Comparison of ENCODE assay signal across 24 cellular contexts in genomic region chr5:113181409-113181808, GRCh38.
A peak's percentile ranks its signal among the peaks of the same experiment; 100 is the strongest.
DNase-seq lines count a peak whose midpoint lies in the region; ATAC-seq and TF ChIP-seq lines count a peak whose summit lies in the region.
"Had no signal": no experiment of that assay in that cellular context is flagged by ENCODE, and none has a peak within 500 bp of the region (broad histone marks: within the 10 kb centered on the region; RNA-seq: fewer than 3 reads in every experiment).

No MANE protein-coding gene starts in this region.

- no peak overlapping the region for H3K4me3 Mint-ChIP-seq in stimulated activated effector memory CD8-positive, alpha-beta T cell treated with anti-CD3 and anti-CD28 coated beads, Interleukin-12 subunit alpha, Interleukin-12 subunit beta, amount 100 ng/mL, for 72 hours
- H3K4me3 Mint-ChIP-seq: CD4-positive, CD25-positive, alpha-beta regulatory T cell; IgD-negative memory B cell had no signal

- WGBS in mammary epithelial cell (ENCODE audit: low coverage, missing lambda C conversion rate), result 100% methylated on average over 1 of the region's 1 CpG

- DNase-seq in NCI-H2171 treated with DMSO at 0.1 percent for 48 hours (lab: John Stamatoyannopoulos, UW), result peak; percentile 50
- no peak for DNase-seq in NCI-H2171 (lab: John Stamatoyannopoulos, UW)
- no peak for DNase-seq in WERI-Rb-1
- no peak for DNase-seq in stimulated activated effector memory CD8-positive, alpha-beta T cell treated with anti-CD3 and anti-CD28 coated beads, Interleukin-12 subunit alpha, Interleukin-12 subunit beta, amount 100 ng/mL, for 72 hours (ENCODE audit: low spot score in 2 of 2)
- no peak for DNase-seq in DMS114 treated with DMSO at 0.1 percent for 48 hours (lab: John Stamatoyannopoulos, UW; ENCODE audit: unreplicated experiment)
- no peak for DNase-seq in mammary epithelial cell
- DNase-seq in NCI-H1105 treated with DMSO at 0.1 percent for 48 hours (lab: John Stamatoyannopoulos, UW), result no peak
- DNase-seq: 8988T; ACHN; CD4-positive, CD25-positive, alpha-beta regulatory T cell; COR-L47; DMS79 treated with DMSO at 0.1 percent for 48 hours; NCI-H1092 treated with DMSO at 0.1 percent for 48 hours; NCI-H1436 treated with DMSO at 0.1 percent for 48 hours; NCI-H187 treated with DMSO at 0.1 percent for 48 hours; NCI-H2227 treated with DMSO at 0.1 percent for 48 hours; SIG-M5 had no signal

- BruUV-seq in mammary epithelial cell (replicated peaks; lab: Mats Ljungman, UMichigan), result no TSS peak

- dilution Hi-C loops in mammary epithelial cell (cut with HindIII; ENCODE audit: low sequenced_read_pairs), result no loop called here

- H3K27ac ChIP-seq in WERI-Rb-1 (peak overlapping the region; percentile 90), mammary epithelial cell (ENCODE audit: insufficient read depth, low read depth, low read length) (no peak overlapping the region)
- H3K27ac ChIP-seq: HL-60, KMS-11, SK-N-MC had no signal

- CTCF ChIA-PET in mammary epithelial cell (lab: Charles Lee; ENCODE audit: low non-redundant PET), result no interaction called here

- H3K4me1 ChIP-seq in mammary epithelial cell (ENCODE audit: insufficient read depth, low read length), result peaks cover 11% of the 10 kb centered on the region

- H3K36me3 Mint-ChIP-seq in stimulated activated effector memory CD8-positive, alpha-beta T cell treated with anti-CD3 and anti-CD28 coated beads, Interleukin-12 subunit alpha, Interleukin-12 subunit beta, amount 100 ng/mL, for 72 hours, result no peaks in the 10 kb centered on the region
- H3K36me3 Mint-ChIP-seq: CD4-positive, CD25-positive, alpha-beta regulatory T cell had no signal

- intact Hi-C loops in mammary epithelial cell (cut with micrococcal nuclease), result no loop called here

- no peaks in the 10 kb centered on the region for H3K27me3 ChIP-seq in WERI-Rb-1 (ENCODE audit: insufficient read depth, low read depth, severe bottlenecking)
- H3K27me3 ChIP-seq in mammary epithelial cell (ENCODE audit: insufficient read depth, low read length), result no peaks in the 10 kb centered on the region
- H3K27me3 ChIP-seq: BE2C had no signal

- peaks cover 6% of the 10 kb centered on the region for H3K4me1 Mint-ChIP-seq in stimulated activated effector memory CD8-positive, alpha-beta T cell treated with anti-CD3 and anti-CD28 coated beads, Interleukin-12 subunit alpha, Interleukin-12 subunit beta, amount 100 ng/mL, for 72 hours

- H2AFZ ChIP-seq in mammary epithelial cell (ENCODE audit: low read depth, low read length), result no peak overlapping the region

- no peak overlapping the region for H3K27ac Mint-ChIP-seq in stimulated activated effector memory CD8-positive, alpha-beta T cell treated with anti-CD3 and anti-CD28 coated beads, Interleukin-12 subunit alpha, Interleukin-12 subunit beta, amount 100 ng/mL, for 72 hours
- H3K27ac Mint-ChIP-seq: CD4-positive, CD25-positive, alpha-beta regulatory T cell; IgD-negative memory B cell had no signal

- no peak overlapping the region for H3K4me3 ChIP-seq in WERI-Rb-1 (ENCODE audit: low read depth, low read length)
- no peak overlapping the region for H3K4me3 ChIP-seq in mammary epithelial cell (replicated peaks in 1 of 3; ENCODE audit: insufficient read depth in 1 of 3, low read depth in 2 of 3, low read length in 3 of 3)
- H3K4me3 ChIP-seq: SK-N-MC had no signal

- H3K36me3 ChIP-seq in WERI-Rb-1 (peaks cover 69% of the 10 kb centered on the region), mammary epithelial cell (ENCODE audit: insufficient read depth, low read length) (no peaks in the 10 kb centered on the region)

- H4K20me1 ChIP-seq in mammary epithelial cell (ENCODE audit: insufficient read depth, low read length), result no peaks in the 10 kb centered on the region

- TF ChIP-seq CTCF in WERI-Rb-1 (IDR thresholded peaks at IDR 0.05; ENCODE audit: low read depth, low read length), result no peak
- TF ChIP-seq CTCF in mammary epithelial cell (conservative IDR thresholded peaks at IDR 0.05 in 1 of 2, IDR thresholded peaks at IDR 0.05 in 1 of 2; ENCODE audit: extremely low read depth in 1 of 2, insufficient read depth in 1 of 2, low read depth in 1 of 2, low read length in 2 of 2), result no peak

- in situ Hi-C loops in mammary epithelial cell (cut with MboI; ENCODE audit: low sequenced_read_pairs in 2 of 2), result no loop called here

- no peaks in the 10 kb centered on the region for H3K9me3 Mint-ChIP-seq in stimulated activated effector memory CD8-positive, alpha-beta T cell treated with anti-CD3 and anti-CD28 coated beads, Interleukin-12 subunit alpha, Interleukin-12 subunit beta, amount 100 ng/mL, for 72 hours
- H3K9me3 Mint-ChIP-seq: CD4-positive, CD25-positive, alpha-beta regulatory T cell; IgD-negative memory B cell had no signal

- ATAC-seq in GM18861 (IDR thresholded peaks at IDR 0.05; ENCODE audit: unreplicated experiment), result peak; percentile 45
- ATAC-seq in stimulated activated effector memory CD8-positive, alpha-beta T cell treated with anti-CD3 and anti-CD28 coated beads, Interleukin-12 subunit alpha, Interleukin-12 subunit beta, amount 100 ng/mL, for 72 hours, result peak; percentile 33
- ATAC-seq: HCT116 had no signal

- no peak overlapping the region for H3K9ac ChIP-seq in mammary epithelial cell (ENCODE audit: insufficient read depth, low read length)
- H3K9ac ChIP-seq: KMS-11 had no signal

- H3K79me2 ChIP-seq in mammary epithelial cell (ENCODE audit: insufficient read depth, low read length), result peaks cover 51% of the 10 kb centered on the region

- H3K9me3 ChIP-seq in WERI-Rb-1 (ENCODE audit: severe bottlenecking) (no peaks in the 10 kb centered on the region), mammary epithelial cell (replicated peaks; ENCODE audit: insufficient read depth, low read length) (no peaks in the 10 kb centered on the region)
- H3K9me3 ChIP-seq: BE2C had no signal

- H3K4me2 ChIP-seq in mammary epithelial cell (ENCODE audit: insufficient read depth, low read depth, low read length), result no peak overlapping the region
- H3K4me2 ChIP-seq: KMS-11 had no signal
